ENCODE assay signal across 28 cellular contexts in genomic region chr7:30379741-30380140, GRCh38.
"Had no signal": no experiment of that assay in that cellular context is flagged by ENCODE, and none has a peak within 500 bp of the region (broad histone marks: within the 10 kb centered on the region; RNA-seq: fewer than 3 reads in every experiment).

No MANE protein-coding gene starts in this region.

- H3K4me3 Mint-ChIP-seq: dendritic cell treated with granulocyte-macrophage colony-stimulating factor and Interleukin-4, amounts not matched to agents 40 ng/mL and 50 ng/mL, for 4 days; effector memory CD8-positive, alpha-beta T cell; endodermal cell had no signal

- H3K4me1 ChIP-seq: colonic mucosa, esophagus squamous epithelium, foreskin keratinocyte, gastrocnemius medialis, heart left ventricle, heart right ventricle had no signal

- H3K9me3 Mint-ChIP-seq: dendritic cell treated with granulocyte-macrophage colony-stimulating factor and Interleukin-4, amounts not matched to agents 40 ng/mL and 50 ng/mL, for 4 days; effector memory CD8-positive, alpha-beta T cell had no signal

- H3K9me3 ChIP-seq: colonic mucosa, gastrocnemius medialis had no signal

- ATAC-seq: effector memory CD8-positive, alpha-beta T cell; esophagus mucosa; foreskin keratinocyte; gastrocnemius medialis; gastroesophageal sphincter; heart left ventricle; heart right ventricle had no signal

- H3K79me2 ChIP-seq: hepatocyte had no signal

- DNase-seq: colonic mucosa; cortex of kidney; dermis blood vessel endothelial cell; dorsolateral prefrontal cortex; effector CD4-positive, alpha-beta T cell; effector CD8-positive, alpha-beta T cell; effector memory CD4-positive, alpha-beta T cell; effector memory CD8-positive, alpha-beta T cell; endodermal cell; erythroblast; esophagus squamous epithelium; foreskin keratinocyte; foreskin melanocyte; gastrocnemius medialis; glutamatergic neuron; head of caudate nucleus; heart left ventricle; heart right ventricle had no signal

- FAIRE-seq: endometrium, endothelial cell of umbilical vein, frontal cortex had no signal

- H3K36me3 ChIP-seq: colonic mucosa, esophagus muscularis mucosa, esophagus squamous epithelium, gastrocnemius medialis, gastroesophageal sphincter, heart left ventricle, heart right ventricle had no signal

- H3K4me1 Mint-ChIP-seq: endodermal cell had no signal

- H3K27ac ChIP-seq: colonic mucosa, coronary artery, dorsolateral prefrontal cortex, epithelial cell of prostate, esophagus muscularis mucosa, esophagus squamous epithelium, foreskin keratinocyte, gastrocnemius medialis, gastroesophageal sphincter, heart left ventricle, heart right ventricle, hepatocyte had no signal

- H3K27me3 Mint-ChIP-seq: dendritic cell treated with granulocyte-macrophage colony-stimulating factor and Interleukin-4, amounts not matched to agents 40 ng/mL and 50 ng/mL, for 4 days; effector memory CD8-positive, alpha-beta T cell had no signal

- H2AFZ ChIP-seq: hepatocyte had no signal

- H3K27ac Mint-ChIP-seq: dendritic cell treated with granulocyte-macrophage colony-stimulating factor and Interleukin-4, amounts not matched to agents 40 ng/mL and 50 ng/mL, for 4 days; effector memory CD8-positive, alpha-beta T cell; endodermal cell had no signal

- H3K27me3 ChIP-seq: colonic mucosa, dorsolateral prefrontal cortex, esophagus muscularis mucosa, esophagus squamous epithelium, foreskin keratinocyte, gastrocnemius medialis, gastroesophageal sphincter, heart left ventricle, heart right ventricle, hepatocyte had no signal

- H3K4me2 ChIP-seq: hepatocyte had no signal

- H3K4me3 ChIP-seq: colonic mucosa, coronary artery, dorsolateral prefrontal cortex, esophagus muscularis mucosa, esophagus squamous epithelium, gastrocnemius medialis, gastroesophageal sphincter, heart left ventricle, heart right ventricle, hepatocyte had no signal
